15 cellular contexts compared by ENCODE assay signal in genomic region chr5:178234121-178234752, GRCh38. TPM values are rescaled to one million over a fixed set of nuclear protein-coding genes. Genes with fewer than 3 reads are reported as not detected.
DNase-seq lines count a peak whose midpoint lies in the region; ATAC-seq and TF ChIP-seq lines count a peak whose summit lies in the region.
"Had no signal": no experiment of that assay in that cellular context is flagged by ENCODE, and none has a peak within 500 bp of the region (broad histone marks: within the 10 kb centered on the region; RNA-seq: fewer than 3 reads in every experiment).

No MANE protein-coding gene starts in this region.

- H3K79me1 ChIP-seq in mesenchymal stem cell (replicated peaks; ENCODE audit: low read length, poor library complexity, severe bottlenecking), result peaks cover 12% of the 10 kb centered on the region

- peak overlapping the region in 3 of 11 experiments; percentile 19 to 43 (median 39); a peak in 3 of 22 replicates for H3K9ac ChIP-seq in BLaER1 treated with 17β-estradiol and CSF1 and Interleukin-3, amounts not matched to agents 10 nM and 100 nM
- H3K9ac ChIP-seq in OCI-LY3 (ENCODE audit: low read length) (no peak overlapping the region), mesenchymal stem cell (ENCODE audit: low read length) (peak overlapping the region; percentile 40)

- H3K18ac ChIP-seq in mesenchymal stem cell (ENCODE audit: low read depth in 1 of 2, low read length in 2 of 2), result no peak overlapping the region

- H3K9me3 ChIP-seq in BLaER1 treated with 17β-estradiol and CSF1 and Interleukin-3, amounts not matched to agents 10 nM and 100 nM (replicated peaks in 1 of 11), result no peaks in the 10 kb centered on the region
- H3K9me3 ChIP-seq in OCI-LY3 (ENCODE audit: insufficient read depth, low read length) (no peaks in the 10 kb centered on the region), mesenchymal stem cell (ENCODE audit: control insufficient read depth, low read length) (no peaks in the 10 kb centered on the region)
- H3K9me3 ChIP-seq: pancreas, vagina had no signal

- H3K4me3 Mint-ChIP-seq in T-helper 1 cell treated with Interleukin-12 subunit alpha and Interleukin-12 subunit beta and Interleukin-4 antibody, amounts not matched to agents 30 μg/mL and 1 μg/mL, for 36 hours, result peak overlapping the region; percentile 48

- no peak overlapping the region for H3K23ac ChIP-seq in mesenchymal stem cell (ENCODE audit: low read length in 2 of 2)

- peak overlapping the region in 2 of 11 experiments; percentile 2 to 46; a peak in 7 of 22 replicates for H3K27ac ChIP-seq in BLaER1 treated with 17β-estradiol and CSF1 and Interleukin-3, amounts not matched to agents 10 nM and 100 nM
- H3K27ac ChIP-seq in OCI-LY3 (ENCODE audit: low read length) (no peak overlapping the region), mesenchymal stem cell (ENCODE audit: low read length, poor library complexity, severe bottlenecking) (no peak overlapping the region)
- H3K27ac ChIP-seq: cardiac muscle cell, vagina had no signal

- DNase-seq in T-helper 1 cell, result no peak
- DNase-seq in mesenchymal stem cell, result no peak
- DNase-seq in islet precursor cell, result no peak
- DNase-seq: NCI-H1436, NCI-H2227 treated with DMSO at 0.1 percent for 48 hours had no signal

- H3K27ac Mint-ChIP-seq in T-helper 1 cell treated with Interleukin-12 subunit alpha and Interleukin-12 subunit beta and Interleukin-4 antibody, amounts not matched to agents 30 μg/mL and 1 μg/mL, for 36 hours, result peak overlapping the region; percentile 63

- H3K36me3 Mint-ChIP-seq in T-helper 1 cell treated with Interleukin-12 subunit alpha and Interleukin-12 subunit beta and Interleukin-4 antibody, amounts not matched to agents 30 μg/mL and 1 μg/mL, for 36 hours (ENCODE audit: low read depth), result peaks cover 22% of the 10 kb centered on the region

- no peak overlapping the region for H2AK5ac ChIP-seq in mesenchymal stem cell (ENCODE audit: low read length, severe bottlenecking)

- no peak for ATAC-seq in GM21825 (IDR thresholded peaks at IDR 0.05; ENCODE audit: unreplicated experiment)
- no peak for ATAC-seq in activated CD4-positive, CD25-positive, alpha-beta regulatory T cell treated with anti-CD3 and anti-CD28 coated beads, Interleukin-2, amount 50 U/mL, for 24 hours
- ATAC-seq: activated naive CD8-positive, alpha-beta T cell treated with anti-CD3 and anti-CD28 coated beads, Interleukin-2, amount 50 U/mL, for 24 hours had no signal

- no peaks in the 10 kb centered on the region for H3K9me3 Mint-ChIP-seq in T-helper 1 cell treated with Interleukin-12 subunit alpha and Interleukin-12 subunit beta and Interleukin-4 antibody, amounts not matched to agents 30 μg/mL and 1 μg/mL, for 36 hours
- H3K9me3 Mint-ChIP-seq: activated naive CD8-positive, alpha-beta T cell treated with anti-CD3 and anti-CD28 coated beads, Interleukin-2, amount 50 U/mL, for 24 hours; mesothelial cell of epicardium had no signal

- no peak overlapping the region for H2BK120ac ChIP-seq in mesenchymal stem cell (ENCODE audit: low read depth, low read length)

- H3K79me2 ChIP-seq in OCI-LY3 (ENCODE audit: low read length), result peaks cover 29% of the 10 kb centered on the region

- H3K4ac ChIP-seq in mesenchymal stem cell (ENCODE audit: low read depth in 1 of 2, low read length in 2 of 2), result no peak overlapping the region

- peaks cover 46% of the 10 kb centered on the region for H3K4me1 Mint-ChIP-seq in T-helper 1 cell treated with Interleukin-12 subunit alpha and Interleukin-12 subunit beta and Interleukin-4 antibody, amounts not matched to agents 30 μg/mL and 1 μg/mL, for 36 hours (ENCODE audit: low read depth)

- H3K36me3 ChIP-seq in BLaER1 treated with 17β-estradiol and CSF1 and Interleukin-3, amounts not matched to agents 10 nM and 100 nM, result peaks cover 20 to 25% (median 23%) of the 10 kb centered on the region in 11 experiments
- peaks cover 21% of the 10 kb centered on the region for H3K36me3 ChIP-seq in OCI-LY3 (replicated peaks; ENCODE audit: low read depth, low read length)
- peaks cover 13 to 15% of the 10 kb centered on the region in 2 experiments for H3K36me3 ChIP-seq in mesenchymal stem cell (ENCODE audit: control insufficient read depth in 1 of 2, insufficient read depth in 2 of 2, low read depth in 1 of 2, low read length in 2 of 2)
- H3K36me3 ChIP-seq: cardiac muscle cell, pancreas had no signal

- no peaks in the 10 kb centered on the region for H3K27me3 ChIP-seq in BLaER1 treated with 17β-estradiol and CSF1 and Interleukin-3, amounts not matched to agents 10 nM and 100 nM
- H3K27me3 ChIP-seq in OCI-LY3 (ENCODE audit: low read depth, low read length) (no peaks in the 10 kb centered on the region), mesenchymal stem cell (ENCODE audit: control insufficient read depth in 1 of 2, insufficient read depth in 1 of 2, low read length in 2 of 2) (no peaks in the 10 kb centered on the region)
- H3K27me3 ChIP-seq: cardiac muscle cell, pancreas, vagina had no signal

- H3K4me3 ChIP-seq in BLaER1 treated with 17β-estradiol and CSF1 and Interleukin-3, amounts not matched to agents 10 nM and 100 nM, result no peak overlapping the region
- H3K4me3 ChIP-seq in OCI-LY3 (ENCODE audit: low read length), result no peak overlapping the region
- H3K4me3 ChIP-seq in mesenchymal stem cell (ENCODE audit: insufficient read depth in 1 of 2, low read depth in 1 of 2, low read length in 2 of 2), result no peak overlapping the region
- H3K4me3 ChIP-seq: cardiac muscle cell, pancreas, vagina had no signal

- WGBS in mesenchymal stem cell, result 100% methylated on average over 6 of the region's 7 CpGs

- H4K91ac ChIP-seq in mesenchymal stem cell (ENCODE audit: low read length), result no peak overlapping the region

- H2BK15ac ChIP-seq in mesenchymal stem cell (ENCODE audit: low read depth, poor library complexity, severe bottlenecking), result no peak overlapping the region

- no peak overlapping the region for H3K14ac ChIP-seq in mesenchymal stem cell (ENCODE audit: low read length in 2 of 2)

- no peak overlapping the region for H4K8ac ChIP-seq in mesenchymal stem cell (ENCODE audit: low read length)

- H3K4me1 ChIP-seq in BLaER1 treated with 17β-estradiol and CSF1 and Interleukin-3, amounts not matched to agents 10 nM and 100 nM, result peaks cover 80 to 93% (median 88%) of the 10 kb centered on the region in 10 experiments
- H3K4me1 ChIP-seq in OCI-LY3 (ENCODE audit: low read length) (peaks cover 21% of the 10 kb centered on the region), mesenchymal stem cell (ENCODE audit: control insufficient read depth, insufficient read depth, low read depth, low read length) (peaks cover 25% of the 10 kb centered on the region)

- no peak for TF ChIP-seq CTCF in OCI-LY3 (IDR thresholded peaks at IDR 0.05; ENCODE audit: low read depth, low read length)

- peak overlapping the region; percentile 44 to 100 (median 95) for H3K4me2 ChIP-seq in BLaER1 treated with 17β-estradiol and CSF1 and Interleukin-3, amounts not matched to agents 10 nM and 100 nM
- H3K4me2 ChIP-seq in OCI-LY3 (ENCODE audit: low read length) (no peak overlapping the region), mesenchymal stem cell (ENCODE audit: low read length, poor library complexity, severe bottlenecking) (no peak overlapping the region)

- H4K20me1 ChIP-seq in BLaER1 treated with 17β-estradiol and CSF1 and Interleukin-3, amounts not matched to agents 10 nM and 100 nM, result peaks cover 10 to 29% (median 28%) of the 10 kb centered on the region in 11 experiments; a peak in 20 of 22 replicates
- peaks cover 7% of the 10 kb centered on the region for H4K20me1 ChIP-seq in OCI-LY3 (ENCODE audit: insufficient read depth, low read length)

- no peaks in the 10 kb centered on the region for H3K27me3 Mint-ChIP-seq in T-helper 1 cell treated with Interleukin-12 subunit alpha and Interleukin-12 subunit beta and Interleukin-4 antibody, amounts not matched to agents 30 μg/mL and 1 μg/mL, for 36 hours (ENCODE audit: low read depth)
- H3K27me3 Mint-ChIP-seq: activated naive CD8-positive, alpha-beta T cell treated with anti-CD3 and anti-CD28 coated beads, Interleukin-2, amount 50 U/mL, for 24 hours had no signal

- no peak overlapping the region for H2BK12ac ChIP-seq in mesenchymal stem cell (ENCODE audit: low read length in 2 of 2)

- H2AFZ ChIP-seq in OCI-LY3 (ENCODE audit: low read depth, low read length), result peak overlapping the region; percentile 86
- H2AFZ ChIP-seq in mesenchymal stem cell (ENCODE audit: low read depth, low read length), result peak overlapping the region; percentile 30

- no peak overlapping the region for H2BK5ac ChIP-seq in mesenchymal stem cell (ENCODE audit: low read depth, low read length, poor library complexity, severe bottlenecking)

RNA-seq across cellular contexts. Expression of gene PHYKPL, which starts 1.6 kb away (rescaled TPM):
- polyA plus RNA-seq in mesenchymal stem cell (2013, experiment 1 of 2), result 14.7 TPM
- 13.6 TPM for polyA plus RNA-seq in mesenchymal stem cell (2013, experiment 2 of 2)

RNA-seq across cellular contexts. Expression of gene HNRNPAB, which starts 29.9 kb away (rescaled TPM):
- 114 TPM for polyA plus RNA-seq in mesenchymal stem cell (2013, experiment 1 of 2)
- polyA plus RNA-seq in mesenchymal stem cell (2013, experiment 2 of 2), result 110 TPM

RNA-seq across cellular contexts. Expression of gene GMCL2, which starts 47.1 kb away (rescaled TPM):
- not detected for polyA plus RNA-seq in mesenchymal stem cell (2013, experiment 1 of 2)
- polyA plus RNA-seq in mesenchymal stem cell (2013, experiment 2 of 2), result not detected
- polyA plus RNA-seq: cardiac muscle cell, pancreas had no signal

Comparison
In these comparisons a context has a peak if more than half of its experiments do, and no peak if none do; other contexts are left out.
1. H3K4me2 ChIP-seq: peak in BLaER1 treated with 17β-estradiol and CSF1 and Interleukin-3, amounts not matched to agents 10 nM and 100 nM (11 of 11); none in OCI-LY3 (single experiment) and mesenchymal stem cell (single experiment).